ENCODE assay signal across 7 cellular contexts in genomic region chr22:42662114-42663021, GRCh38. TPM values are rescaled to one million over a fixed set of nuclear protein-coding genes. Genes with fewer than 3 reads are reported as not detected.
DNase-seq lines count a peak whose midpoint lies in the region; ATAC-seq, FAIRE-seq and TF ChIP-seq lines count a peak whose summit lies in the region.

No MANE protein-coding gene starts in this region.

- no peaks in the 10 kb centered on the region for H3K79me2 ChIP-seq in astrocyte (ENCODE audit: insufficient read depth, low read length)

- no peaks in the 10 kb centered on the region for H3K36me3 ChIP-seq in astrocyte (ENCODE audit: insufficient read depth, low read length)
- H3K36me3 ChIP-seq in iPS DF 6.9 (ENCODE audit: control insufficient read depth, insufficient read depth, low read length): no peaks in the 10 kb centered on the region
- H3K36me3 ChIP-seq in gastrocnemius medialis: no peaks in the 10 kb centered on the region

- peak; percentile 88 to 97 for ATAC-seq in gastrocnemius medialis
- ATAC-seq in HG03025 (IDR thresholded peaks at IDR 0.05; ENCODE audit: low FRiP score, unreplicated experiment): no peak

- H3K27ac Mint-ChIP-seq in astrocyte (ENCODE audit: unreplicated experiment): no peak overlapping the region

- H3K4me1 ChIP-seq in astrocyte (ENCODE audit: insufficient read depth, low read length) (no peaks in the 10 kb centered on the region), iPS DF 6.9 (ENCODE audit: control insufficient read depth, insufficient read depth, low read length) (0 out of 2 replicates have a peak, but pooled peaks cover 2% of the 10 kb centered on the region), gastrocnemius medialis (peaks cover 6 to 9% of the 10 kb centered on the region in 2 donors)

- H3K9ac ChIP-seq in astrocyte (ENCODE audit: low read length): peak overlapping the region; percentile 75

- H3K4me2 ChIP-seq in astrocyte (ENCODE audit: low read length): peak overlapping the region; percentile 98

- no peak for FAIRE-seq in astrocyte (lab: Jason Lieb, UNC)

- H3K4me3 ChIP-seq in astrocyte (ENCODE audit: insufficient read depth, low read depth, low read length) (peak overlapping the region; percentile 62), iPS DF 6.9 (ENCODE audit: low read length) (peak overlapping the region; percentile 35; the same call in 1 of the 2 replicates), gastrocnemius medialis (peak overlapping the region; percentile 45 to 68 (median 60))

- in situ Hi-C loops in gastrocnemius medialis (cut with MboI; ENCODE audit: low sequenced_read_pairs in 4 of 4): loop anchor here (10.0 to 25.0 kb wide), 4 partner anchors 52 to 150 kb away; no protein-coding TSS in a partner anchor

- H2AFZ ChIP-seq in astrocyte (ENCODE audit: low read depth, low read length): peak overlapping the region; percentile 99

- TF ChIP-seq CTCF in GM12874 (IDR thresholded peaks at IDR 0.05; ENCODE audit: insufficient read depth, low read depth, low read length): peak; percentile 91
- peak; percentile 67 for TF ChIP-seq CTCF in astrocyte (IDR thresholded peaks at IDR 0.05; ENCODE audit: insufficient read depth, low read depth, low read length)
- TF ChIP-seq CTCF in gastrocnemius medialis (IDR thresholded peaks at IDR 0.05 in 4 of 5, conservative IDR thresholded peaks at IDR 0.05 in 1 of 5): peak; percentile 70 to 94 (median 86)

- intact Hi-C loops in gastrocnemius medialis (cut with DNase I; ENCODE audit: low total_unique reads): loop anchor here (1.0 to 5.0 kb wide), 4 partner anchors 36 to 195 kb away; partner anchors contain the start of genes A4GALT and ARFGAP3

- H3K9me3 ChIP-seq in astrocyte (ENCODE audit: insufficient read depth, low read depth, low read length) (no peaks in the 10 kb centered on the region), iPS DF 6.9 (ENCODE audit: control insufficient read depth, insufficient read depth, low read length) (no peaks in the 10 kb centered on the region), gastrocnemius medialis (no peaks in the 10 kb centered on the region)

- no peaks in the 10 kb centered on the region for H4K20me1 ChIP-seq in astrocyte (ENCODE audit: insufficient read depth, low read length)

- no peaks in the 10 kb centered on the region for H3K4me1 Mint-ChIP-seq in astrocyte (ENCODE audit: low read depth, unreplicated experiment)

- H3K27ac ChIP-seq in astrocyte (ENCODE audit: low read depth, low read length): no peak overlapping the region
- no peak overlapping the region for H3K27ac ChIP-seq in iPS DF 6.9 (ENCODE audit: low read length)
- H3K27ac ChIP-seq in gastrocnemius medialis: peak overlapping the region in 2 of 4 donors; percentile 41 to 51

- H3K27me3 ChIP-seq in astrocyte (ENCODE audit: insufficient read depth, low read length): no peaks in the 10 kb centered on the region
- H3K27me3 ChIP-seq in iPS DF 6.9 (ENCODE audit: control insufficient read depth, insufficient read depth, low read length): peaks cover 4% of the 10 kb centered on the region; the same call in 1 of the 2 replicates
- H3K27me3 ChIP-seq in gastrocnemius medialis: no peaks in the 10 kb centered on the region

- TF ChIP-seq POLR2A in gastrocnemius medialis (IDR thresholded peaks at IDR 0.05): no peak

- H3K9me3 Mint-ChIP-seq in astrocyte (ENCODE audit: unreplicated experiment): no peaks in the 10 kb centered on the region

- no CpG with 5 or more reads among the region's 74 CpGs for WGBS in iPS DF 6.9 (ENCODE audit: insufficient coverage, insufficient read length)

- H3K27me3 Mint-ChIP-seq in astrocyte (ENCODE audit: low read depth, unreplicated experiment): peaks cover 18% of the 10 kb centered on the region

- DNase-seq in KG1 (lab: John Stamatoyannopoulos, UW) (peak; percentile 49), T-helper 2 cell (peak; percentile 61 to 77 (median 71)), astrocyte (ENCODE audit: low read depth) (peak; percentile 22), iPS DF 6.9 (ENCODE audit: low read depth, low spot score) (no peak), gastrocnemius medialis (peak; percentile 56 to 75)

- no peak overlapping the region for H3K4me3 Mint-ChIP-seq in astrocyte (ENCODE audit: unreplicated experiment)

- H3K36me3 Mint-ChIP-seq in astrocyte (ENCODE audit: low read depth, unreplicated experiment): no peaks in the 10 kb centered on the region

RNA-seq across cellular contexts. Expression of gene CYB5R3, which starts 13.2 kb away (rescaled TPM):
- total RNA-seq in astrocyte (181 and 198 TPM in 2 replicates), gastrocnemius medialis (100 to 1,000 TPM in 2 of 4 donors, 10 to 100 TPM in 2; 44.3 to 163 (median 105) TPM)

RNA-seq across cellular contexts. Expression of gene ATP5MGL, which starts 22.0 kb away (rescaled TPM):
- total RNA-seq in astrocyte (0.48 and 0.50 TPM in 2 replicates), gastrocnemius medialis (not detected)

RNA-seq across cellular contexts. Expression of gene POLDIP3, which starts 47.7 kb away (rescaled TPM):
- 57.1 and 60.3 TPM in 2 replicates for total RNA-seq in astrocyte
- 10 to 100 TPM; 19.7 to 28.7 (median 23.0) TPM for total RNA-seq in gastrocnemius medialis

RNA-seq across cellular contexts. Expression of gene A4GALT, which starts 58.3 kb away (rescaled TPM):
- total RNA-seq in astrocyte (1.6 and 1.9 TPM in 2 replicates), gastrocnemius medialis (10 to 100 TPM in 2 of 4 donors, 1 to 10 TPM in 2; 5.8 to 13.3 (median 8.6) TPM)
